In genomic region chr12:106753526-106753925, GRCh38 we compare ENCODE assay signal across 8 cellular contexts. TPM values are rescaled to one million over a fixed set of nuclear protein-coding genes. Genes with fewer than 3 reads are reported as not detected.
DNase-seq lines count a peak whose midpoint lies in the region; ATAC-seq, FAIRE-seq and TF ChIP-seq lines count a peak whose summit lies in the region.

No MANE protein-coding gene starts in this region.

- intact Hi-C loops in OCI-LY7 (cut with micrococcal nuclease; ENCODE audit: unreplicated experiment): no loop called here
- intact Hi-C loops in Right ventricle myocardium superior (cut with DNase I): no loop called here

- H3K9me3 ChIP-seq in OCI-LY7 (ENCODE audit: low read length) (no peaks in the 10 kb centered on the region), SK-N-SH (no peaks in the 10 kb centered on the region), small intestine (ENCODE audit: control insufficient read depth, low read depth) (no peaks in the 10 kb centered on the region)

- WGBS in SK-N-SH (ENCODE audit: low lambda C conversion rate): 76% methylated on average over 7 of the region's 7 CpGs
- 72 to 90% (median 79%) methylated on average over 7 of the region's 7 CpGs for WGBS in small intestine, 3 donors

- TF ChIP-seq EP300 in SK-N-SH (IDR thresholded peaks at IDR 0.05; ENCODE audit: borderline replicate concordance in 1 of 2, low read depth in 1 of 2, low read length in 1 of 2): no peak

- POLR2A ChIA-PET in OCI-LY7 (lab: Charles Lee) (interaction anchor here (1.0 to 1.1 kb wide), 4 partner anchors 11 to 22 kb away, joined by 3 to 5 read pairs (median 4); no protein-coding TSS in a partner anchor), SK-N-SH (lab: Yijun Ruan, JAX) (no interaction called here)

- H3K4me1 ChIP-seq in OCI-LY7 (ENCODE audit: insufficient read depth, low read length, poor library complexity, severe bottlenecking) (peaks cover 37% of the 10 kb centered on the region), SK-N-SH (ENCODE audit: control insufficient read depth in 1 of 2, insufficient read depth in 2 of 2, low read depth in 1 of 2, low read length in 1 of 2) (no peaks in the 10 kb centered on the region), small intestine (ENCODE audit: control insufficient read depth in 2 of 2, insufficient read depth in 1 of 2, low read depth in 1 of 2, low read length in 1 of 2) (no peaks in the 10 kb centered on the region)

- TF ChIP-seq CTCF in OCI-LY7 (conservative IDR thresholded peaks at IDR 0.05; ENCODE audit: low read length): no peak
- TF ChIP-seq CTCF in bronchial epithelial cell (IDR thresholded peaks at IDR 0.05; ENCODE audit: insufficient read depth, low read length, severe bottlenecking): no peak
- TF ChIP-seq CTCF in SK-N-SH (IDR thresholded peaks at IDR 0.05): no peak

- CTCF ChIA-PET in OCI-LY7 (lab: Charles Lee; ENCODE audit: unreplicated experiment) (interaction anchor here (0.6 to 1.3 kb wide), 2 partner anchors 8 to 121 kb away, joined by 4 read pairs; no protein-coding TSS in a partner anchor), SK-N-SH (lab: Yijun Ruan, JAX) (no interaction called here)

- H2AFZ ChIP-seq in OCI-LY7 (ENCODE audit: low read length): peak overlapping the region; percentile 48; the same call in 1 of the 2 replicates
- H2AFZ ChIP-seq in SK-N-SH (ENCODE audit: low read depth): no peak overlapping the region

- H3K36me3 ChIP-seq in OCI-LY7 (ENCODE audit: insufficient read depth, low read length) (no peaks in the 10 kb centered on the region), bronchial epithelial cell (ENCODE audit: control insufficient read depth, insufficient read depth, low read length) (no peaks in the 10 kb centered on the region), SK-N-SH (replicated peaks in 1 of 2; ENCODE audit: control insufficient read depth in 1 of 2, insufficient read depth in 2 of 2, low read length in 1 of 2) (no peaks in the 10 kb centered on the region), small intestine (ENCODE audit: control insufficient read depth in 2 of 2, insufficient read depth in 2 of 2, low read length in 2 of 2) (no peaks in the 10 kb centered on the region)

- H3F3A ChIP-seq in SK-N-SH (replicated peaks; ENCODE audit: insufficient read depth): no peaks in the 10 kb centered on the region

- H3K79me2 ChIP-seq in OCI-LY7 (ENCODE audit: insufficient read depth, low read depth, low read length) (no peaks in the 10 kb centered on the region), SK-N-SH (ENCODE audit: insufficient read depth) (no peaks in the 10 kb centered on the region)

- no TSS peak for BruUV-seq in OCI-LY7 (replicated peaks; lab: Mats Ljungman, UMichigan)

- H3K9me2 ChIP-seq in OCI-LY7 (ENCODE audit: insufficient read depth, low read length): no peaks in the 10 kb centered on the region
- H3K9me2 ChIP-seq in SK-N-SH: no peaks in the 10 kb centered on the region

- peak; percentile 96 for ATAC-seq in GM18519 (IDR thresholded peaks at IDR 0.05; ENCODE audit: low FRiP score, unreplicated experiment)
- ATAC-seq in HG02870 (IDR thresholded peaks at IDR 0.05; ENCODE audit: unreplicated experiment): peak; percentile 97
- ATAC-seq in Right ventricle myocardium superior (ENCODE audit: poor library complexity): no peak

- no peak overlapping the region for H3K9ac ChIP-seq in SK-N-SH

- H3K4me3 ChIP-seq in OCI-LY7 (ENCODE audit: low read depth, low read length, poor library complexity, severe bottlenecking) (peak overlapping the region; percentile 14), bronchial epithelial cell (ENCODE audit: low read depth, low read length) (no peak overlapping the region), SK-N-SH (ENCODE audit: low read depth in 2 of 2, low read length in 1 of 2) (no peak overlapping the region), small intestine (ENCODE audit: low read depth in 1 of 2, low read length in 2 of 2) (no peak overlapping the region)

- no peaks in the 10 kb centered on the region for H4K20me1 ChIP-seq in OCI-LY7 (ENCODE audit: insufficient read depth, low read length)
- H4K20me1 ChIP-seq in SK-N-SH (ENCODE audit: insufficient read depth): no peaks in the 10 kb centered on the region

- no peak for TF ChIP-seq RAD21 in SK-N-SH (IDR thresholded peaks at IDR 0.05; ENCODE audit: low read length)

- FAIRE-seq in bronchial epithelial cell (lab: Jason Lieb, UNC) (no peak), small intestine (lab: Jason Lieb, UNC) (no peak)

- no peaks in the 10 kb centered on the region for H3K27me3 ChIP-seq in bronchial epithelial cell (ENCODE audit: control insufficient read depth, insufficient read depth, low read length)
- no peaks in the 10 kb centered on the region for H3K27me3 ChIP-seq in SK-N-SH (ENCODE audit: insufficient read depth)
- H3K27me3 ChIP-seq in small intestine (ENCODE audit: control insufficient read depth in 2 of 2, insufficient read depth in 2 of 2, low read length in 2 of 2): no peaks in the 10 kb centered on the region

- peak overlapping the region; percentile 66 for H3K4me2 ChIP-seq in OCI-LY7 (ENCODE audit: low read length)
- H3K4me2 ChIP-seq in SK-N-SH: no peak overlapping the region

- H3K27ac ChIP-seq in OCI-LY7 (ENCODE audit: low read depth, low read length, poor library complexity, severe bottlenecking) (peak overlapping the region; percentile 21), SK-N-SH (ENCODE audit: low read depth in 2 of 2, low read length in 1 of 2) (no peak overlapping the region), small intestine (ENCODE audit: low read depth in 1 of 2, low read length in 1 of 2) (no peak overlapping the region)

- DNase-seq in OCI-LY7 (ENCODE audit: low spot score) (peak; percentile 92), bronchial epithelial cell (ENCODE audit: low read depth) (peak; percentile 22), SK-N-SH (no peak), NCI-H446 (lab: John Stamatoyannopoulos, UW) (no peak), Right ventricle myocardium superior (no peak), small intestine (no peak)

TF ChIP-seq in SK-N-SH, 30 proteins besides CTCF, POLR2A, EP300 and RAD21:
- TF ChIP-seq TCF12 (IDR thresholded peaks at IDR 0.05): no peak
- TF ChIP-seq NFIC (IDR thresholded peaks at IDR 0.05; ENCODE audit: borderline replicate concordance): no peak
- TF ChIP-seq POLR2AphosphoS5 (IDR thresholded peaks at IDR 0.05; ENCODE audit: low read depth, low read length): no peak
- TF ChIP-seq MEF2A (IDR thresholded peaks at IDR 0.05; ENCODE audit: borderline replicate concordance, low read depth): no peak
- no peak for TF ChIP-seq MAX (IDR thresholded peaks at IDR 0.05; ENCODE audit: low read depth)
- no peak for TF ChIP-seq GATA2 (CRISPR knock-in tag; IDR thresholded peaks at IDR 0.05)
- TF ChIP-seq GABPA (IDR thresholded peaks at IDR 0.05; ENCODE audit: low read depth): no peak
- TF ChIP-seq MXI1 (IDR thresholded peaks at IDR 0.05; ENCODE audit: low read depth, low read length): no peak
- no peak for TF ChIP-seq USF1 (IDR thresholded peaks at IDR 0.05; ENCODE audit: borderline replicate concordance, low read depth)

RNA-seq across cellular contexts. Expression of gene RIC8B, which starts 21.0 kb away (rescaled TPM):
- not detected in 2 replicates for total RNA-seq in OCI-LY7 (2014; rRNA removed; shearing (Covaris generic))
- 9.6 TPM in 2 replicates for total RNA-seq in OCI-LY7 (2022)
- 4.5 and 5.5 TPM in 2 replicates for total RNA-seq in bronchial epithelial cell
- polyA plus RNA-seq in SK-N-SH (2012; rRNA removed): 6.2 and 9.2 TPM in 2 replicates
- 6.4 and 6.7 TPM in 2 replicates for polyA plus RNA-seq in SK-N-SH (2012; cell fraction: cytosol; rRNA removed)
- polyA plus RNA-seq in SK-N-SH (2012; cell fraction: nucleus; rRNA removed): 14.5 and 24.9 TPM in 2 replicates
- 25.4 TPM for total RNA-seq in Right ventricle myocardium superior
- 1 to 10 TPM; 3.0 to 5.9 (median 4.9) TPM for polyA plus RNA-seq in small intestine

Comparison
In these comparisons a context has a peak if more than half of its experiments do, and no peak if none do; other contexts are left out.
1. DNase-seq: peak in OCI-LY7 (single experiment) and bronchial epithelial cell (single experiment); none in SK-N-SH (single experiment), NCI-H446 (0 of 2), Right ventricle myocardium superior (single experiment) and small intestine (single experiment).